12 cellular contexts compared by ENCODE assay signal in genomic region chr7:93923291-93923690, GRCh38. TPM values are rescaled to one million over a fixed set of nuclear protein-coding genes. Genes with fewer than 3 reads are reported as not detected.
A peak's percentile ranks its signal among the peaks of the same experiment; 100 is the strongest.
DNase-seq lines count a peak whose midpoint lies in the region; ATAC-seq, FAIRE-seq and TF ChIP-seq lines count a peak whose summit lies in the region.
"Had no signal": no experiment of that assay in that cellular context is flagged by ENCODE, and none has a peak within 500 bp of the region (broad histone marks: within the 10 kb centered on the region; RNA-seq: fewer than 3 reads in every experiment).

No MANE protein-coding gene starts in this region.

- no peak overlapping the region for H3K9ac ChIP-seq in fibroblast of lung (ENCODE audit: insufficient read depth, low read length)

- H3K36me3 ChIP-seq in fibroblast of lung (ENCODE audit: control insufficient read depth, insufficient read depth, low read length): peaks cover 8% of the 10 kb centered on the region
- H3K36me3 ChIP-seq in neuron (ENCODE audit: insufficient read depth, low read length): peaks cover 10% of the 10 kb centered on the region

- H3K4me3 ChIP-seq in fibroblast of lung (replicated peaks in 1 of 4; ENCODE audit: control extremely low read depth in 1 of 4, insufficient read depth in 1 of 4, low read depth in 3 of 4, low read length in 4 of 4): peak overlapping the region; percentile 67 to 78 (median 72)
- peak overlapping the region; percentile 94 for H3K4me3 ChIP-seq in neuron (ENCODE audit: low read length)

- no peaks in the 10 kb centered on the region for H3K4me1 ChIP-seq in fibroblast of lung (ENCODE audit: control insufficient read depth, extremely low read depth, insufficient read depth, low read length)
- H3K4me1 ChIP-seq in neuron (ENCODE audit: insufficient read depth, low read length): peaks cover 24% of the 10 kb centered on the region

- H2AFZ ChIP-seq in fibroblast of lung (ENCODE audit: low read length): no peak overlapping the region
- peak overlapping the region; percentile 16 for H2AFZ ChIP-seq in neuron (ENCODE audit: low read depth, low read length)

- DNase-seq in Right ventricle myocardium superior: no peak
- no peak for DNase-seq in cardiac septum (ENCODE audit: low spot score)
- DNase-seq in fibroblast of lung (ENCODE audit: low read depth in 2 of 2): peak in 1 of 2 donors; percentile 32
- no peak for DNase-seq in D721Med (ENCODE audit: insufficient read length, low spot score)
- DNase-seq in mesenteric fat pad (ENCODE audit: low spot score): no peak
- no peak for DNase-seq in head of caudate nucleus
- DNase-seq: activated CD4-positive, alpha-beta T cell treated with anti-CD3 and anti-CD28 coated beads for 1 hour; activated naive CD8-positive, alpha-beta T cell treated with anti-CD3 and anti-CD28 coated beads, Interleukin-2, amount 10 ng/mL, durations not matched to agents 7 days and 5 days; foreskin keratinocyte had no signal

- no peaks in the 10 kb centered on the region for H4K20me1 ChIP-seq in fibroblast of lung (ENCODE audit: control insufficient read depth, extremely low read depth, insufficient read depth, low read length)

- H3K9me3 ChIP-seq in fibroblast of lung (ENCODE audit: control insufficient read depth, insufficient read depth, low read depth, low read length) (no peaks in the 10 kb centered on the region), neuron (ENCODE audit: low read length) (no peaks in the 10 kb centered on the region)

- peaks cover 37% of the 10 kb centered on the region for H3K79me2 ChIP-seq in fibroblast of lung (ENCODE audit: control insufficient read depth, insufficient read depth, low read length)

- no peak for FAIRE-seq in D721Med (lab: Jason Lieb, UNC)

- ATAC-seq in Right ventricle myocardium superior (ENCODE audit: poor library complexity) (peak; percentile 10), GM19397 (IDR thresholded peaks at IDR 0.05; ENCODE audit: unreplicated experiment) (no peak)
- ATAC-seq: foreskin keratinocyte had no signal

- H3K27me3 ChIP-seq in fibroblast of lung (ENCODE audit: control insufficient read depth, insufficient read depth, low read length) (no peaks in the 10 kb centered on the region), neuron (ENCODE audit: insufficient read depth, low read length) (no peaks in the 10 kb centered on the region)
- H3K27me3 ChIP-seq: foreskin keratinocyte had no signal

- intact Hi-C loops in Right ventricle myocardium superior (cut with DNase I): no loop called here
- intact Hi-C loops in cardiac septum (cut with DNase I): loop anchor here (5.0 kb wide), 1 partner anchor 79 kb away; the partner anchor contains the start of gene BET1
- intact Hi-C loops in head of caudate nucleus (cut with DNase I): no loop called here

- TF ChIP-seq CTCF in fibroblast of lung (conservative IDR thresholded peaks at IDR 0.05 in 1 of 2, IDR thresholded peaks at IDR 0.05 in 1 of 2; ENCODE audit: low read depth in 1 of 2, low read length in 2 of 2) (no peak), D721Med (IDR thresholded peaks at IDR 0.05; ENCODE audit: insufficient read depth, missing control alignments) (no peak)

- peak overlapping the region; percentile 94 for H3K4me2 ChIP-seq in fibroblast of lung (ENCODE audit: extremely low read depth, insufficient read depth, low read length)

- peak overlapping the region; percentile 0 for H3K27ac ChIP-seq in fibroblast of lung (ENCODE audit: insufficient read depth, low read length)
- H3K27ac ChIP-seq: foreskin keratinocyte had no signal

RNA-seq across cellular contexts. Expression of gene GNG11, which starts 1.8 kb away (rescaled TPM):
- 18.4 TPM for total RNA-seq in Right ventricle myocardium superior
- 14.3 TPM for total RNA-seq in cardiac septum
- total RNA-seq in fibroblast of lung: 9.0 and 27.2 TPM in 2 replicates
- polyA plus RNA-seq in fibroblast of lung: 23.1 and 46.1 TPM in 2 replicates
- polyA plus RNA-seq in fibroblast of lung (2012): 37.7 and 63.8 TPM in 2 replicates
- polyA minus RNA-seq in fibroblast of lung (ENCODE audit: low replicate concordance): 0.59 and 2.2 TPM in 2 replicates
- total RNA-seq in mesenteric fat pad: 33.2 TPM
- total RNA-seq: activated naive CD8-positive, alpha-beta T cell treated with anti-CD3 and anti-CD28 coated beads, Interleukin-2, amount 10 ng/mL, durations not matched to agents 7 days and 5 days had no signal

RNA-seq across cellular contexts. Expression of gene GNGT1, which starts 16.9 kb away (rescaled TPM):
- total RNA-seq in Right ventricle myocardium superior (not detected), cardiac septum (not detected), fibroblast of lung (not detected in 2 replicates), mesenteric fat pad (not detected)
- polyA plus RNA-seq in fibroblast of lung: not detected in 2 replicates
- polyA plus RNA-seq in fibroblast of lung (2012): not detected in 2 replicates
- not detected in 2 replicates for polyA minus RNA-seq in fibroblast of lung (ENCODE audit: low replicate concordance)
- total RNA-seq: activated naive CD8-positive, alpha-beta T cell treated with anti-CD3 and anti-CD28 coated beads, Interleukin-2, amount 10 ng/mL, durations not matched to agents 7 days and 5 days; foreskin keratinocyte; mucosa of gallbladder had no signal
- polyA plus RNA-seq: foreskin keratinocyte had no signal

RNA-seq across cellular contexts. Expression of gene TFPI2, which starts 32.7 kb away (rescaled TPM):
- 1.3 TPM for total RNA-seq in Right ventricle myocardium superior
- 1.9 TPM for total RNA-seq in cardiac septum
- total RNA-seq in fibroblast of lung: 1.5 and 14.4 TPM in 2 replicates
- polyA plus RNA-seq in fibroblast of lung: 57.6 and 76.0 TPM in 2 replicates
- 58.9 and 71.5 TPM in 2 replicates for polyA plus RNA-seq in fibroblast of lung (2012)
- polyA minus RNA-seq in fibroblast of lung (ENCODE audit: low replicate concordance): 35.6 and 44.9 TPM in 2 replicates
- 27.9 TPM for total RNA-seq in mesenteric fat pad
- total RNA-seq: activated naive CD8-positive, alpha-beta T cell treated with anti-CD3 and anti-CD28 coated beads, Interleukin-2, amount 10 ng/mL, durations not matched to agents 7 days and 5 days had no signal
